Comparison of ENCODE assay signal across 27 cellular contexts in the genomic region with DNA sequence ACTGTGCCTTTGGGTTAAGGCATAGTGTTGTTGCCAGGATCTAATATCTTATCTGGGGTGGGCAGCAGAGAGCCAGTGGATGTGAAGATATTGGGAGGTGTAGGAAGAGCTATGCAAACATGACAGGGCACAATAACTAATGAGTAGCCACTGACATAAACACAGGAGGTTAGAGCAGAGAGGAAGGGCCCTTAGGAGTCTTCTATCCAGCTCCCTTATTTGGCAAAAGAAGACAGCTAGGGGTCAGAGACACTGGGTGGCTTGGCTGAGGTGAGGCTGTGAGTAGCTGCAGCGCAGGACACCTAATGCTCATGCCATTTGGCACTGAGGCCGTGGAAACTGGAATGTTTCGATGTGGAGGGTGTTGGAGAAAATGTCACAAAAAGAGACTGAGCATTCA.
"Had no signal": no experiment of that assay in that cellular context is flagged by ENCODE, and none has a peak within 500 bp of the region (broad histone marks: within the 10 kb centered on the region; RNA-seq: fewer than 3 reads in every experiment).

No MANE protein-coding gene starts in this region.

- H3K27me3 ChIP-seq: esophagus squamous epithelium, neutrophil, right atrium auricular region, sigmoid colon, stomach, thyroid gland had no signal

- H3K4me3 Mint-ChIP-seq: dendritic cell treated with granulocyte-macrophage colony-stimulating factor and Interleukin-4, amounts not matched to agents 40 ng/mL and 50 ng/mL, for 4 days; endodermal cell; immature natural killer cell; natural killer cell; neural crest cell; stimulated activated effector memory CD8-positive, alpha-beta T cell treated with anti-CD3 and anti-CD28 coated beads, Interleukin-12 subunit alpha, Interleukin-12 subunit beta, amount 100 ng/mL, for 72 hours; type B pancreatic cell had no signal

- H3K36me3 ChIP-seq: esophagus squamous epithelium, lower lobe of right lung, neutrophil, prostate gland, right atrium auricular region, sigmoid colon, stomach, thyroid gland had no signal

- H3K9me3 Mint-ChIP-seq: dendritic cell treated with granulocyte-macrophage colony-stimulating factor and Interleukin-4, amounts not matched to agents 40 ng/mL and 50 ng/mL, for 4 days; immature natural killer cell; natural killer cell; stimulated activated effector memory CD8-positive, alpha-beta T cell treated with anti-CD3 and anti-CD28 coated beads, Interleukin-12 subunit alpha, Interleukin-12 subunit beta, amount 100 ng/mL, for 72 hours had no signal

- H3K9ac ChIP-seq: parathyroid adenoma had no signal

- H3K27me3 Mint-ChIP-seq: dendritic cell treated with granulocyte-macrophage colony-stimulating factor and Interleukin-4, amounts not matched to agents 40 ng/mL and 50 ng/mL, for 4 days; type B pancreatic cell had no signal

- DNase-seq: effector CD8-positive, alpha-beta T cell; endodermal cell; esophagus squamous epithelium; foreskin melanocyte; hypothalamus; immature natural killer cell; islet precursor cell; kidney glomerular epithelial cell; left ventricle myocardium superior; lower lobe of right lung; natural killer cell; sigmoid colon; stimulated activated CD4-positive, alpha-beta T cell treated with anti-CD3 and anti-CD28 coated beads, Interleukin-2, amount 100 ng/mL, for 24 hours; stimulated activated CD4-positive, alpha-beta T cell treated with anti-CD3 and anti-CD28 coated beads, Interleukin-4, amount 100 ng/mL, for 24 hours; stimulated activated naive CD4-positive, alpha-beta T cell treated with Interleukin-2 at 50 U/mL for 16 hours; stomach; thyroid gland had no signal

- H3K27ac ChIP-seq: epithelial cell of prostate, esophagus squamous epithelium, lower lobe of right lung, neutrophil, parathyroid adenoma, prostate gland, right atrium auricular region, sigmoid colon, stomach, thyroid gland had no signal

- H3K4me1 ChIP-seq: lower lobe of right lung, prostate gland, right atrium auricular region, thyroid gland had no signal

- H3K36me3 Mint-ChIP-seq: natural killer cell; stimulated activated effector memory CD8-positive, alpha-beta T cell treated with anti-CD3 and anti-CD28 coated beads, Interleukin-12 subunit alpha, Interleukin-12 subunit beta, amount 100 ng/mL, for 72 hours had no signal

- H3K9me3 ChIP-seq: esophagus squamous epithelium, lower lobe of right lung, neutrophil, prostate gland, right atrium auricular region, sigmoid colon, stomach, thyroid gland had no signal

- ATAC-seq: left ventricle myocardium superior; lower lobe of right lung; natural killer cell; stimulated activated effector memory CD8-positive, alpha-beta T cell treated with anti-CD3 and anti-CD28 coated beads, Interleukin-12 subunit alpha, Interleukin-12 subunit beta, amount 100 ng/mL, for 72 hours had no signal

- H3K4me3 ChIP-seq: esophagus squamous epithelium, lower lobe of right lung, prostate gland, right atrium auricular region, sigmoid colon, stomach, thyroid gland had no signal

- FAIRE-seq: colon had no signal

- H2AFZ ChIP-seq: parathyroid adenoma had no signal

- H3K27ac Mint-ChIP-seq: dendritic cell treated with granulocyte-macrophage colony-stimulating factor and Interleukin-4, amounts not matched to agents 40 ng/mL and 50 ng/mL, for 4 days; endodermal cell; natural killer cell; stimulated activated effector memory CD8-positive, alpha-beta T cell treated with anti-CD3 and anti-CD28 coated beads, Interleukin-12 subunit alpha, Interleukin-12 subunit beta, amount 100 ng/mL, for 72 hours; type B pancreatic cell had no signal

- H3K79me2 ChIP-seq: parathyroid adenoma had no signal
